ENCODE assay signal across 10 cellular contexts in genomic region chr15:67115567-67115966, GRCh38. TPM values are rescaled to one million over a fixed set of nuclear protein-coding genes. Genes with fewer than 3 reads are reported as not detected.
DNase-seq lines count a peak whose midpoint lies in the region; ATAC-seq and TF ChIP-seq lines count a peak whose summit lies in the region.
"Had no signal": no experiment of that assay in that cellular context is flagged by ENCODE, and none has a peak within 500 bp of the region (broad histone marks: within the 10 kb centered on the region; RNA-seq: fewer than 3 reads in every experiment).

No MANE protein-coding gene starts in this region.

- H3K27ac ChIP-seq in Peyer's patch = peak overlapping the region; percentile 39 to 64 (median 52)
- peak overlapping the region; percentile 18 for H3K27ac ChIP-seq in effector memory CD4-positive, alpha-beta T cell (ENCODE audit: insufficient read depth, low read length, poor library complexity, severe bottlenecking)

- TF ChIP-seq CTCF in Peyer's patch (IDR thresholded peaks at IDR 0.05) = no peak

- peaks cover 19 to 59% (median 36%) of the 10 kb centered on the region in 4 donors for H3K4me1 ChIP-seq in Peyer's patch
- H3K4me1 ChIP-seq in effector memory CD4-positive, alpha-beta T cell (ENCODE audit: control insufficient read depth, insufficient read depth, low read length, poor library complexity, severe bottlenecking) = peaks cover 63% of the 10 kb centered on the region

- no peak overlapping the region for H3K4me3 ChIP-seq in Peyer's patch
- H3K4me3 ChIP-seq in effector memory CD4-positive, alpha-beta T cell (ENCODE audit: insufficient read depth, low read depth, low read length, poor library complexity, severe bottlenecking) = no peak overlapping the region

- H3K36me3 Mint-ChIP-seq in T-helper 2 cell treated with Interferon-gamma antibody and Interleukin-4, amounts not matched to agents 5 μg/mL and 100 μg/mL, for 36 hours (ENCODE audit: low read depth) = peaks cover 68% of the 10 kb centered on the region
- peaks cover under 1% of the 10 kb centered on the region for H3K36me3 Mint-ChIP-seq in stimulated activated effector memory CD8-positive, alpha-beta T cell treated with anti-CD3 and anti-CD28 coated beads, Interleukin-12 subunit alpha, Interleukin-12 subunit beta, amount 100 ng/mL, for 72 hours

- peak overlapping the region; percentile 77 for H3K27ac Mint-ChIP-seq in T-helper 2 cell treated with Interferon-gamma antibody and Interleukin-4, amounts not matched to agents 5 μg/mL and 100 μg/mL, for 36 hours
- peak overlapping the region; percentile 99 for H3K27ac Mint-ChIP-seq in stimulated activated effector memory CD8-positive, alpha-beta T cell treated with anti-CD3 and anti-CD28 coated beads, Interleukin-12 subunit alpha, Interleukin-12 subunit beta, amount 100 ng/mL, for 72 hours

- peak; percentile 9 for ATAC-seq in stimulated activated effector memory CD8-positive, alpha-beta T cell treated with anti-CD3 and anti-CD28 coated beads, Interleukin-12 subunit alpha, Interleukin-12 subunit beta, amount 100 ng/mL, for 72 hours
- ATAC-seq in HG03439 (IDR thresholded peaks at IDR 0.05; ENCODE audit: unreplicated experiment) = no peak

- H3K27me3 ChIP-seq in Peyer's patch = no peaks in the 10 kb centered on the region
- no peaks in the 10 kb centered on the region for H3K27me3 ChIP-seq in effector memory CD4-positive, alpha-beta T cell (replicated peaks; ENCODE audit: control insufficient read depth, insufficient read depth, low read length, poor library complexity, severe bottlenecking)

- H3K4me1 Mint-ChIP-seq in T-helper 2 cell treated with Interferon-gamma antibody and Interleukin-4, amounts not matched to agents 5 μg/mL and 100 μg/mL, for 36 hours (ENCODE audit: low read depth) = peaks cover 81% of the 10 kb centered on the region
- peaks cover 92% of the 10 kb centered on the region for H3K4me1 Mint-ChIP-seq in stimulated activated effector memory CD8-positive, alpha-beta T cell treated with anti-CD3 and anti-CD28 coated beads, Interleukin-12 subunit alpha, Interleukin-12 subunit beta, amount 100 ng/mL, for 72 hours

- no peak for TF ChIP-seq POLR2A in Peyer's patch (IDR thresholded peaks at IDR 0.05)

- no peak for DNase-seq in T-helper 2 cell treated with Interferon-gamma antibody and Interleukin-4, amounts not matched to agents 5 μg/mL and 100 μg/mL, for 36 hours (ENCODE audit: low spot score)
- DNase-seq in T-helper 2 cell (no peak), Peyer's patch (no peak), NCI-H446 treated with DMSO at 0.1 percent for 48 hours (lab: John Stamatoyannopoulos, UW) (no peak), HT-29 (ENCODE audit: low spot score) (no peak)
- DNase-seq in effector memory CD4-positive, alpha-beta T cell = no peak
- no peak for DNase-seq in stimulated activated effector memory CD8-positive, alpha-beta T cell treated with anti-CD3 and anti-CD28 coated beads, Interleukin-12 subunit alpha, Interleukin-12 subunit beta, amount 100 ng/mL, for 72 hours (ENCODE audit: low spot score in 2 of 2)
- DNase-seq: activated CD4-positive, alpha-beta T cell treated with anti-CD3 and anti-CD28 coated beads, Interleukin-2, amount 50 U/mL, for 1 hour; NCI-H1092 had no signal

- H3K4me3 Mint-ChIP-seq in T-helper 2 cell treated with Interferon-gamma antibody and Interleukin-4, amounts not matched to agents 5 μg/mL and 100 μg/mL, for 36 hours = peak overlapping the region; percentile 64
- H3K4me3 Mint-ChIP-seq in stimulated activated effector memory CD8-positive, alpha-beta T cell treated with anti-CD3 and anti-CD28 coated beads, Interleukin-12 subunit alpha, Interleukin-12 subunit beta, amount 100 ng/mL, for 72 hours = peak overlapping the region; percentile 54

- H3K36me3 ChIP-seq in Peyer's patch = no peaks in the 10 kb centered on the region
- H3K36me3 ChIP-seq in effector memory CD4-positive, alpha-beta T cell (ENCODE audit: control insufficient read depth, insufficient read depth, low read length) = no peaks in the 10 kb centered on the region

- no peaks in the 10 kb centered on the region for H3K27me3 Mint-ChIP-seq in T-helper 2 cell treated with Interferon-gamma antibody and Interleukin-4, amounts not matched to agents 5 μg/mL and 100 μg/mL, for 36 hours (ENCODE audit: low read depth)

- peaks cover 12% of the 10 kb centered on the region for H3K9me3 Mint-ChIP-seq in T-helper 2 cell treated with Interferon-gamma antibody and Interleukin-4, amounts not matched to agents 5 μg/mL and 100 μg/mL, for 36 hours
- H3K9me3 Mint-ChIP-seq in stimulated activated effector memory CD8-positive, alpha-beta T cell treated with anti-CD3 and anti-CD28 coated beads, Interleukin-12 subunit alpha, Interleukin-12 subunit beta, amount 100 ng/mL, for 72 hours = peaks cover 3% of the 10 kb centered on the region

- H3K9me3 ChIP-seq in Peyer's patch = no peaks in the 10 kb centered on the region
- no peaks in the 10 kb centered on the region for H3K9me3 ChIP-seq in effector memory CD4-positive, alpha-beta T cell (ENCODE audit: control insufficient read depth, low read length)

RNA-seq across cellular contexts. Expression of gene SMAD3, which starts 50.2 kb away (rescaled TPM):
- total RNA-seq in Peyer's patch = 10 to 100 TPM; 43.7 to 80.0 (median 60.2) TPM
- 63.5 and 82.5 TPM in 2 replicates for total RNA-seq in HT-29 (2014; rRNA removed; shearing (Covaris generic))
